Comparison of ENCODE assay signal across 11 cellular contexts in the genomic region with DNA sequence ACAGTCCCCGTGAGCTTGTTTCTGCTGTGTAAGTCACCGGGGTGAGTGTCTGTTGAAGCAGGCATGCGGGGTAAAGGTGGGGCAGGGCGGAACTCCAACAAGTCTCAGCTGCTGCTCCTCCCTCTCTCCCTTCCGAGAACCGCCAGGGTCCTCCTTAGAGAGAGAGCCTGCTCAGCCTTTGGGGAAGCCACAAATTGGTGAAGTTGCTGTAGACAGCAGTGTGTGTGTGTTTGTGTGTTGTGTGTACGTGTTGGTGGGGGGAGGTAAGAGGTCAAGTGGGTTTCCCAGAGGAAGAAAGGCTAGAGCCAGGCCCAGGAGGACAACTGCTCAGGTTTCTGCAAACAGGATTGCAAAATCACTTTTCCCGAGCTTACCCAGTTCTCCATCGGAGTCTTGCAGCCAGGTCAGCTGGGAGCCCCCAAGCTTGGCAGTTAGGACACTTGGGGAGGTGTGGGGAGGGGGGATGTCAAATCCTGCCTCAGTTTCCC. TPM values are rescaled to one million over a fixed set of nuclear protein-coding genes. Genes with fewer than 3 reads are reported as not detected.
DNase-seq lines count a peak whose midpoint lies in the region; ATAC-seq and TF ChIP-seq lines count a peak whose summit lies in the region.
"Had no signal": no experiment of that assay in that cellular context is flagged by ENCODE, and none has a peak within 500 bp of the region (broad histone marks: within the 10 kb centered on the region; RNA-seq: fewer than 3 reads in every experiment).

No MANE protein-coding gene starts in this region.

- H3K36me3 ChIP-seq in BLaER1 (no peaks in the 10 kb centered on the region), esophagus squamous epithelium (no peaks in the 10 kb centered on the region)
- H3K36me3 ChIP-seq: spleen had no signal

- no peaks in the 10 kb centered on the region for H3K9me3 Mint-ChIP-seq in nephron progenitor cell

- H3K27ac Mint-ChIP-seq in nephron progenitor cell, result no peak overlapping the region

- H3K4me1 ChIP-seq in BLaER1, result peaks cover 98% of the 10 kb centered on the region
- H3K4me1 ChIP-seq in esophagus squamous epithelium, result peaks cover 11 to 54% (median 38%) of the 10 kb centered on the region in 3 donors

- 7 to 25% methylated on average over 9 of the region's 9 CpGs for WGBS in esophagus squamous epithelium, 2 donors

- H3K9me3 ChIP-seq in BLaER1 (no peaks in the 10 kb centered on the region), esophagus squamous epithelium (no peaks in the 10 kb centered on the region)
- H3K9me3 ChIP-seq: spleen had no signal

- H3K9ac ChIP-seq in BLaER1, result no peak overlapping the region; the same call in 1 of the 2 replicates

- intact Hi-C loops in esophagus squamous epithelium (cut with DNase I), result no loop called here

- no peak for TF ChIP-seq CTCF in esophagus squamous epithelium (IDR thresholded peaks at IDR 0.05)
- no peak for TF ChIP-seq CTCF in nephron progenitor cell (IDR thresholded peaks at IDR 0.05)
- no peak for TF ChIP-seq CTCF in foreskin fibroblast (IDR thresholded peaks at IDR 0.05; ENCODE audit: low read depth, low read length)
- TF ChIP-seq CTCF in GM20000 (IDR thresholded peaks at IDR 0.05; ENCODE audit: extremely low read depth, missing control alignments), result no peak

- peak overlapping the region; percentile 86 for H3K4me2 ChIP-seq in BLaER1

- DNase-seq in NCI-H226, result peak; percentile 0
- DNase-seq in esophagus squamous epithelium (lab: John Stamatoyannopoulos, UW), result no peak
- DNase-seq in nephron progenitor cell, result no peak
- no peak for DNase-seq in foreskin fibroblast
- no peak for DNase-seq in activated gamma-delta T cell (lab: John Stamatoyannopoulos, UW)
- no peak for DNase-seq in GM20000 (ENCODE audit: low spot score)
- DNase-seq: activated T-cell treated with anti-CD3 and anti-CD28 coated beads, Interleukin-2, amount 50 U/mL, for 1 hour; NCI-H524 treated with DMSO at 0.1 percent for 48 hours; spleen had no signal

- peak overlapping the region; percentile 11; the same call in 1 of the 2 replicates for H3K4me3 ChIP-seq in BLaER1
- H3K4me3 ChIP-seq in esophagus squamous epithelium, result peak overlapping the region in 1 of 4 donors; percentile 22
- H3K4me3 ChIP-seq in foreskin fibroblast (ENCODE audit: low read depth in 1 of 2, low read length in 2 of 2), result no peak overlapping the region
- H3K4me3 ChIP-seq: spleen had no signal

- H4K20me1 ChIP-seq in BLaER1, result no peaks in the 10 kb centered on the region

- H3K27me3 ChIP-seq in BLaER1 (no peaks in the 10 kb centered on the region), esophagus squamous epithelium (no peaks in the 10 kb centered on the region)

- TF ChIP-seq POLR2A in esophagus squamous epithelium (IDR thresholded peaks at IDR 0.05), result no peak

- no peaks in the 10 kb centered on the region for H3K36me3 Mint-ChIP-seq in nephron progenitor cell (ENCODE audit: low read depth)

- H3K4me3 Mint-ChIP-seq in nephron progenitor cell, result peak overlapping the region; percentile 49

- H3K27me3 Mint-ChIP-seq in nephron progenitor cell (ENCODE audit: low read depth, poor library complexity), result peaks cover 5% of the 10 kb centered on the region

- no peak for ATAC-seq in HG03565 (IDR thresholded peaks at IDR 0.05; ENCODE audit: unreplicated experiment)

- H3K4me1 Mint-ChIP-seq in nephron progenitor cell, result peaks cover 75% of the 10 kb centered on the region

- H3K27ac ChIP-seq in BLaER1 (peak overlapping the region; percentile 53; the same call in 1 of the 2 replicates), esophagus squamous epithelium (peak overlapping the region; percentile 64 to 78 (median 70))
- H3K27ac ChIP-seq: spleen had no signal

RNA-seq across cellular contexts. Expression of a gene that starts 38.9 kb away (rescaled TPM):
- total RNA-seq in esophagus squamous epithelium, result 10 to 100 TPM; 28.3 to 48.8 (median 38.1) TPM
